In the genomic region with DNA sequence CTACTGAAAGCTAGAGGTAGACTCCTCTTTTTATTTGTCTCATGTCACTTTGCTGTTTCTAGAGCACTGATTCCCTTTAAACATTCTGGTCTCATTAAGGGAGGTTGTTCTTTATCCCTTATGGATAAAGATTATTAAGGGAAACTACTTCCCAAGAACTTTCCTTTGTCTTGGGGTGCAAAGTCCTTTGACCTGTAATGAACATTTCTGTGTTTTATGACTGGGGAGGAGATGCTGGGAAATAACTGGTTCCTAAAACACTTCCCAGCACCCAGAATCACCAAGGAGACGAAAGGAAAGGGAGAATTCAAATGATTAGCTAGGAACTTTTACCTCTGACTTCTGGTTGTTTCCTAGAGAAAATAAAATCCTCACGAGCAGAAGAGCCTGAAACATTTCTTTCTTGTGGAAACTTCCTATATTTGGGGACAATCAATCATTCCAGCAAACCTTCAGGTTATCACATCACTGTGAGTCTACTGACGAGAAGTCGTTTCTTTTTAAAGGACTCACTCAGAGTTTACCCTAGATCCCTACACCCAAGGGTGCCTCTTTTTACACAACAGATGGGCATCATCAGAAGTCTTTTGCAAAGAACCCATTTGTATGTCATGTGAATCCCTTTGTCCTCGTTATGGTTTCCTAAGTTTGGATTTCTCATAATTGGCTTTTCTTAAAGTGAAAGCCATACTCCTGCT, we compare ENCODE assay signal across 16 cellular contexts.
DNase-seq lines count a peak whose midpoint lies in the region; ATAC-seq and TF ChIP-seq lines count a peak whose summit lies in the region.
"Had no signal": no experiment of that assay in that cellular context is flagged by ENCODE, and none has a peak within 500 bp of the region (broad histone marks: within the 10 kb centered on the region; RNA-seq: fewer than 3 reads in every experiment).

No MANE protein-coding gene starts in this region.

- peak; percentile 8 for ATAC-seq in naive thymus-derived CD4-positive, alpha-beta T cell
- ATAC-seq in GM18873 (IDR thresholded peaks at IDR 0.05; ENCODE audit: low FRiP score, unreplicated experiment), result no peak
- ATAC-seq: activated CD4-positive, CD25-positive, alpha-beta regulatory T cell treated with anti-CD3 and anti-CD28 coated beads, Interleukin-2, amount 50 U/mL, for 24 hours; T-cell had no signal

- no peaks in the 10 kb centered on the region for H3K27me3 ChIP-seq in SJCRH30
- no peaks in the 10 kb centered on the region for H3K27me3 ChIP-seq in endocrine pancreas (ENCODE audit: control insufficient read depth, insufficient read depth, low read length)
- no peaks in the 10 kb centered on the region for H3K27me3 ChIP-seq in naive thymus-derived CD4-positive, alpha-beta T cell (ENCODE audit: control insufficient read depth in 2 of 2, insufficient read depth in 2 of 2, low read length in 2 of 2)
- no peaks in the 10 kb centered on the region for H3K27me3 ChIP-seq in tibial artery
- H3K27me3 ChIP-seq: Peyer's patch had no signal

- H3K27ac ChIP-seq in SJCRH30 (peak overlapping the region; percentile 7; the same call in 1 of the 2 replicates), tibial artery (peak overlapping the region; percentile 87 to 91)
- H3K27ac ChIP-seq in naive thymus-derived CD4-positive, alpha-beta T cell (ENCODE audit: low read depth, low read length), result no peak overlapping the region
- H3K27ac ChIP-seq: C4-2B had no signal

- H3K36me3 ChIP-seq in SJCRH30 (no peaks in the 10 kb centered on the region), endocrine pancreas (ENCODE audit: control insufficient read depth, insufficient read depth, low read length) (no peaks in the 10 kb centered on the region), tibial artery (no peaks in the 10 kb centered on the region)
- H3K36me3 ChIP-seq in naive thymus-derived CD4-positive, alpha-beta T cell (ENCODE audit: control insufficient read depth in 2 of 3, insufficient read depth in 3 of 3, low read length in 3 of 3), result no peaks in the 10 kb centered on the region
- H3K36me3 ChIP-seq: Peyer's patch had no signal

- no peak for TF ChIP-seq CTCF in tibial artery (IDR thresholded peaks at IDR 0.05)

- intact Hi-C loops in naive thymus-derived CD4-positive, alpha-beta T cell (cut with micrococcal nuclease), result loop anchor here in 1 of 2 donors (5.0 kb wide), 1 partner anchor 35 kb away; no protein-coding TSS in a partner anchor
- intact Hi-C loops in tibial artery (cut with DNase I; ENCODE audit: low total_unique reads), result loop anchor here (2.0 kb wide), 1 partner anchor 94 kb away; no protein-coding TSS in a partner anchor

- DNase-seq in SJCRH30 (no peak), tibial artery (no peak), NCI-H1417 (lab: John Stamatoyannopoulos, UW) (no peak)
- DNase-seq in naive thymus-derived CD4-positive, alpha-beta T cell, result no peak
- DNase-seq in activated effector memory CD4-positive, alpha-beta T cell treated with anti-CD3 and anti-CD28 coated beads, Interleukin-2, amount 50 U/mL, for 16 hours, result no peak
- DNase-seq: GOT3; midbrain; NCI-H1436; Peyer's patch; stimulated activated CD4-positive, alpha-beta T cell treated with anti-CD3 and anti-CD28 coated beads, Interleukin-2, amount 100 ng/mL, for 48 hours; T-cell had no signal

- H3K9ac ChIP-seq in endocrine pancreas (ENCODE audit: control insufficient read depth, insufficient read depth, low read length), result no peak overlapping the region

- no peaks in the 10 kb centered on the region for H3K36me3 Mint-ChIP-seq in naive thymus-derived CD4-positive, alpha-beta T cell
- H3K36me3 Mint-ChIP-seq: activated naive CD4-positive, alpha-beta T cell treated with anti-CD3 and anti-CD28 coated beads, Interleukin-2, amount 50 U/mL, for 24 hours; T-cell had no signal

- H3K27ac Mint-ChIP-seq in naive thymus-derived CD4-positive, alpha-beta T cell, result peak overlapping the region in 3 of 9 donors; percentile 17 to 60 (median 36)
- H3K27ac Mint-ChIP-seq: activated naive CD4-positive, alpha-beta T cell treated with anti-CD3 and anti-CD28 coated beads, Interleukin-2, amount 50 U/mL, for 24 hours; T-cell had no signal

- H3K4me3 Mint-ChIP-seq in naive thymus-derived CD4-positive, alpha-beta T cell, result no peak overlapping the region
- H3K4me3 Mint-ChIP-seq: activated naive CD4-positive, alpha-beta T cell treated with anti-CD3 and anti-CD28 coated beads, Interleukin-2, amount 50 U/mL, for 24 hours; T-cell had no signal

- peaks cover 0 to 1% (median 0%) of the 10 kb centered on the region in 11 donors for H3K9me3 Mint-ChIP-seq in naive thymus-derived CD4-positive, alpha-beta T cell
- H3K9me3 Mint-ChIP-seq: activated naive CD4-positive, alpha-beta T cell treated with anti-CD3 and anti-CD28 coated beads, Interleukin-2, amount 50 U/mL, for 24 hours; T-cell had no signal

- peaks cover 3 to 21% (median 9%) of the 10 kb centered on the region in 7 donors for H3K4me1 Mint-ChIP-seq in naive thymus-derived CD4-positive, alpha-beta T cell

- H3K9me3 ChIP-seq in SJCRH30 (replicated peaks) (no peaks in the 10 kb centered on the region), endocrine pancreas (ENCODE audit: control insufficient read depth, low read length) (no peaks in the 10 kb centered on the region), tibial artery (no peaks in the 10 kb centered on the region)
- no peaks in the 10 kb centered on the region for H3K9me3 ChIP-seq in naive thymus-derived CD4-positive, alpha-beta T cell (ENCODE audit: control insufficient read depth in 2 of 3, low read length in 3 of 3)
- H3K9me3 ChIP-seq: Peyer's patch had no signal

- H3K27me3 Mint-ChIP-seq in naive thymus-derived CD4-positive, alpha-beta T cell, result peaks cover 9 to 54% (median 15%) of the 10 kb centered on the region in 5 donors

- peaks cover 68% of the 10 kb centered on the region for H3K4me1 ChIP-seq in SJCRH30
- H3K4me1 ChIP-seq in endocrine pancreas (ENCODE audit: control insufficient read depth, insufficient read depth, low read length), result no peaks in the 10 kb centered on the region
- H3K4me1 ChIP-seq in naive thymus-derived CD4-positive, alpha-beta T cell (ENCODE audit: control insufficient read depth in 2 of 2, insufficient read depth in 2 of 2, low read length in 2 of 2), result no peaks in the 10 kb centered on the region
- peaks cover 0 to 99% (median 74%) of the 10 kb centered on the region in 4 donors for H3K4me1 ChIP-seq in tibial artery

- CTCF ChIA-PET in naive thymus-derived CD4-positive, alpha-beta T cell (lab: Charles Lee), result no interaction called here

- POLR2A ChIA-PET in naive thymus-derived CD4-positive, alpha-beta T cell (lab: Charles Lee), result no interaction called here

- H3K4me3 ChIP-seq in SJCRH30 (peak overlapping the region; percentile 18), endocrine pancreas (ENCODE audit: control insufficient read depth, insufficient read depth, low read length) (peak overlapping the region; percentile 59), tibial artery (peak overlapping the region; percentile 17 to 29)
- H3K4me3 ChIP-seq in naive thymus-derived CD4-positive, alpha-beta T cell (ENCODE audit: low read length), result no peak overlapping the region
- H3K4me3 ChIP-seq: Peyer's patch had no signal
